In genomic region chr13:59480398-59480797, GRCh38 we compare ENCODE assay signal across 22 cellular contexts.
A peak's percentile ranks its signal among the peaks of the same experiment; 100 is the strongest.
DNase-seq lines count a peak whose midpoint lies in the region; ATAC-seq and TF ChIP-seq lines count a peak whose summit lies in the region.
"Had no signal": no experiment of that assay in that cellular context is flagged by ENCODE, and none has a peak within 500 bp of the region (broad histone marks: within the 10 kb centered on the region; RNA-seq: fewer than 3 reads in every experiment).

No MANE protein-coding gene starts in this region.

- no peak for TF ChIP-seq POLR2A in heart left ventricle (IDR thresholded peaks at IDR 0.05)
- TF ChIP-seq POLR2A in tibial nerve (IDR thresholded peaks at IDR 0.05) = no peak

- no peaks in the 10 kb centered on the region for H3K36me3 ChIP-seq in HUES48 (ENCODE audit: control insufficient read depth, insufficient read depth, low read length)
- H3K36me3 ChIP-seq in heart left ventricle = no peaks in the 10 kb centered on the region
- no peaks in the 10 kb centered on the region for H3K36me3 ChIP-seq in tibial nerve

- no peaks in the 10 kb centered on the region for H3K4me1 Mint-ChIP-seq in activated T-cell treated with anti-CD3 and anti-CD28 coated beads, Interleukin-2, amount 50 U/mL, for 72 hours (ENCODE audit: low read depth)
- H3K4me1 Mint-ChIP-seq: CD14-positive monocyte had no signal

- H3K9ac ChIP-seq in HUES48 (ENCODE audit: low read depth, low read length) = no peak overlapping the region; the same call in 1 of the 2 replicates

- no peaks in the 10 kb centered on the region for H3K36me3 Mint-ChIP-seq in activated T-cell treated with anti-CD3 and anti-CD28 coated beads, Interleukin-2, amount 50 U/mL, for 72 hours (ENCODE audit: insufficient read depth in 2 of 2)
- H3K36me3 Mint-ChIP-seq: CD14-positive monocyte, IgD-negative memory B cell had no signal

- TF ChIP-seq CTCF in heart left ventricle (IDR thresholded peaks at IDR 0.05) (no peak), tibial nerve (IDR thresholded peaks at IDR 0.05) (no peak)

- no peak overlapping the region for H3K27ac Mint-ChIP-seq in activated T-cell treated with anti-CD3 and anti-CD28 coated beads, Interleukin-2, amount 50 U/mL, for 72 hours
- H3K27ac Mint-ChIP-seq: CD14-positive monocyte, HFFc6, IgD-negative memory B cell had no signal

- ATAC-seq in SK-N-SH treated with all-trans-retinoic acid at 6 μM for 48 hours (peak; percentile 13), heart left ventricle (peak; percentile 19 to 46 (median 42))
- ATAC-seq in activated T-cell treated with anti-CD3 and anti-CD28 coated beads, Interleukin-2, amount 50 U/mL, for 72 hours (replicated peaks in 1 of 2) = no peak

- H3K4me3 Mint-ChIP-seq in activated T-cell treated with anti-CD3 and anti-CD28 coated beads, Interleukin-2, amount 50 U/mL, for 72 hours = no peak overlapping the region
- H3K4me3 Mint-ChIP-seq: CD14-positive monocyte, HFFc6, IgD-negative memory B cell had no signal

- H3K27me3 ChIP-seq in HUES48 (ENCODE audit: control insufficient read depth, insufficient read depth, low read length) (no peaks in the 10 kb centered on the region), heart left ventricle (no peaks in the 10 kb centered on the region), tibial nerve (no peaks in the 10 kb centered on the region)

- no peak for TF ChIP-seq EP300 in tibial nerve (IDR thresholded peaks at IDR 0.05)

- 38 to 60% (median 52%) methylated on average over 3 of the region's 3 CpGs for WGBS in heart left ventricle, 4 donors
- 58 to 63% methylated on average over 3 of the region's 3 CpGs for WGBS in tibial nerve, 2 donors

- H3K9me3 Mint-ChIP-seq in activated T-cell treated with anti-CD3 and anti-CD28 coated beads, Interleukin-2, amount 50 U/mL, for 72 hours = no peaks in the 10 kb centered on the region
- H3K9me3 Mint-ChIP-seq: HFFc6, IgD-negative memory B cell had no signal

- intact Hi-C loops in heart left ventricle (cut with DNase I) = loop anchor here in 2 of 10 donors (5.0 to 10.0 kb wide), 4 partner anchors 52 to 187 kb away; no protein-coding TSS in a partner anchor

- H3K27me3 Mint-ChIP-seq in activated T-cell treated with anti-CD3 and anti-CD28 coated beads, Interleukin-2, amount 50 U/mL, for 72 hours (ENCODE audit: low read depth) = peaks cover 5% of the 10 kb centered on the region
- H3K27me3 Mint-ChIP-seq: IgD-negative memory B cell had no signal

- DNase-seq in heart left ventricle (no peak), myocyte (ENCODE audit: low read depth) (peak; percentile 41), DMS79 treated with DMSO at 0.1 percent for 48 hours (lab: John Stamatoyannopoulos, UW) (no peak), tibial nerve (ENCODE audit: low spot score in 2 of 2) (no peak)
- no peak for DNase-seq in activated T-cell treated with anti-CD3 and anti-CD28 coated beads, Interleukin-2, amount 50 U/mL, for 72 hours
- DNase-seq in stimulated activated CD4-positive, alpha-beta T cell treated with anti-CD3 and anti-CD28 coated beads, Interleukin-1b, Interleukin-23, amount 100 ng/mL, for 48 hours = no peak
- DNase-seq: ACHN; AML-193; Caco-2; DMS153; EL; HFFc6; Kasumi-1; NCI-H1105 treated with DMSO at 0.1 percent for 48 hours; NCI-H187; NCI-H446; NK-92 treated with Interleukin-12 subunit alpha and Interleukin-12 subunit beta, amount 100 ng/mL, for 24 hours; SIG-M5 had no signal

- H3K27ac ChIP-seq in HUES48 (ENCODE audit: low read depth, low read length) (peak overlapping the region; percentile 79), heart left ventricle (peak overlapping the region in 7 of 12 donors; percentile 20 to 51 (median 41)), tibial nerve (no peak overlapping the region)

- H3K4me3 ChIP-seq in HUES48 (ENCODE audit: low read depth, low read length) (no peak overlapping the region), heart left ventricle (no peak overlapping the region), tibial nerve (no peak overlapping the region)

- no peaks in the 10 kb centered on the region for H3K9me3 ChIP-seq in HUES48 (ENCODE audit: control insufficient read depth, insufficient read depth, low read length)
- no peaks in the 10 kb centered on the region for H3K9me3 ChIP-seq in heart left ventricle
- no peaks in the 10 kb centered on the region for H3K9me3 ChIP-seq in tibial nerve
- H3K9me3 ChIP-seq: Caco-2 had no signal

- H3K4me1 ChIP-seq in HUES48 (ENCODE audit: control insufficient read depth, insufficient read depth, low read length) (peaks cover 37% of the 10 kb centered on the region), heart left ventricle (peaks cover 0 to 72% (median 26%) of the 10 kb centered on the region in 12 donors), tibial nerve (peaks cover 0 to 18% (median 0%) of the 10 kb centered on the region in 4 donors)
- H3K4me1 ChIP-seq: Caco-2 had no signal

TF ChIP-seq in SK-N-SH treated with all-trans-retinoic acid at 6 μM for 48 hours, 23 proteins besides CTCF, POLR2A, EP300 and RAD21:
- no peak for TF ChIP-seq SNAI2 (CRISPR knock-in tag; IDR thresholded peaks at IDR 0.05)
- no peak for TF ChIP-seq CSDC2 (CRISPR knock-in tag; IDR thresholded peaks at IDR 0.05)
- TF ChIP-seq BACH2 (CRISPR knock-in tag; IDR thresholded peaks at IDR 0.05; ENCODE audit: borderline replicate concordance) = no peak
- TF ChIP-seq ISL1 (CRISPR knock-in tag; IDR thresholded peaks at IDR 0.05) = 0 out of 2 replicates have a peak, but pooled peaks have one; percentile 1
- no peak for TF ChIP-seq PPARA (CRISPR knock-in tag; IDR thresholded peaks at IDR 0.05; ENCODE audit: borderline replicate concordance)
- TF ChIP-seq, protein P1, sequence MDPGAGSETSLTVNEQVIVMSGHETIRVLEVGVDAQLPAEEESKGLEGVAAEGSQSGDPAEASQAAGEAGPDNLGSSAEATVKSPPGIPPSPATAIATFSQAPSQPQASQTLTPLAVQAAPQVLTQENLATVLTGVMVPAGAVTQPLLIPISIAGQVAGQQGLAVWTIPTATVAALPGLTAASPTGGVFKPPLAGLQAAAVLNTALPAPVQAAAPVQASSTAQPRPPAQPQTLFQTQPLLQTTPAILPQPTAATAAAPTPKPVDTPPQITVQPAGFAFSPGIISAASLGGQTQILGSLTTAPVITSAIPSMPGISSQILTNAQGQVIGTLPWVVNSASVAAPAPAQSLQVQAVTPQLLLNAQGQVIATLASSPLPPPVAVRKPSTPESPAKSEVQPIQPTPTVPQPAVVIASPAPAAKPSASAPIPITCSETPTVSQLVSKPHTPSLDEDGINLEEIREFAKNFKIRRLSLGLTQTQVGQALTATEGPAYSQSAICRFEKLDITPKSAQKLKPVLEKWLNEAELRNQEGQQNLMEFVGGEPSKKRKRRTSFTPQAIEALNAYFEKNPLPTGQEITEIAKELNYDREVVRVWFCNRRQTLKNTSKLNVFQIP (CRISPR knock-in tag; IDR thresholded peaks at IDR 0.05; ENCODE audit: borderline replicate concordance, low read depth) = no peak

Comparison
In these comparisons a context has a peak if more than half of its experiments do, and no peak if none do; other contexts are left out.
1. H3K27ac ChIP-seq: peak in HUES48 (single experiment) and heart left ventricle (7 of 12); none in tibial nerve (0 of 4).
2. ATAC-seq: peak in SK-N-SH treated with all-trans-retinoic acid at 6 μM for 48 hours (single experiment) and heart left ventricle (4 of 4); none in activated T-cell treated with anti-CD3 and anti-CD28 coated beads, Interleukin-2, amount 50 U/mL, for 72 hours (0 of 2).